In the genomic region with DNA sequence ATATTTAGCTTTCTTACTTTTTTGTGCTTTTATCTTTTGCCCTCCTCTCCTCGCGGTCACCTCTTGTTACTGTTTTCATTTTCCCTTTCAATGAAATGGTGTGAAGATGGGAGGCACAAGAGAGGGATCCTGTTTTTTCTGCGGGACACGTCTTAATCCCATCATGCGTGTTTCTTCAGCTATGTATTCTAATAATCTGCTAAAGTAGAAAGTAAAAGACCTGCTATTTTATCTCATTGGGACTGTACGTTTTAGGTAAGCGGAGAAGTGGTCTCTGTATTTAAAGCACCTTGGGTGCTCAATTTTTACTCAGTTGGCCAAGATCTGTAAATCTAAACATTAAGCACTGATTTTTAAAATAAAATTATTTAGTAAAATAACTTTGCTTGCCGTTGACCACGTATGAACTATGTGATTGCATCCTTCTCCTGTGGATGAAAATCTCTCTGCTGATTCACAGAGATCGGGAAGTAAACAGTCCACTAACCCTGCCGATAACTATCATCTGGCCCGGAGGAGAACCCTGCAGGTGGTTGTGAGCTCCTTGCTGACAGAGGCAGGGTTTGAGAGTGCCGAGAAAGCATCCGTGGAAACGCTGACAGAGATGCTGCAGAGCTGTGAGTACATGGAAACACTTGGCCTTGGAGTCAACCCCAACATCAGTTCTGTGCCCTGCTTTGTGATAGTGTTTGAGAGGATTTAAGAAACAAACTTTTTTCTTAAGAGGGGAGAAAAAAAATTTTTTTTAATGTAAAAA, we compare ENCODE assay signal across 8 cellular contexts. TPM values are rescaled to one million over a fixed set of nuclear protein-coding genes. Genes with fewer than 3 reads are reported as not detected.
DNase-seq lines count a peak whose midpoint lies in the region; ATAC-seq, FAIRE-seq and TF ChIP-seq lines count a peak whose summit lies in the region.

No MANE protein-coding gene starts in this region.

- TSS peak; percentile 60 for BruUV-seq in K562 (replicated peaks; lab: Mats Ljungman, UMichigan)

- peak overlapping the region; percentile 95 for H3K27ac Mint-ChIP-seq in memory B cell

- TF ChIP-seq POLR2A in K562 (conservative IDR thresholded peaks at IDR 0.05): no peak

- no peak for TF ChIP-seq RAD21 in K562 (CRISPR knock-in tag; conservative IDR thresholded peaks at IDR 0.05 in 1 of 2, IDR thresholded peaks at IDR 0.05 in 1 of 2)

- peak overlapping the region; percentile 97 to 99 for H3K9ac ChIP-seq in K562 (ENCODE audit: insufficient read depth in 1 of 2, low read depth in 2 of 2, low read length in 2 of 2)

- TF ChIP-seq CTCF in cardiac muscle cell (IDR thresholded peaks at IDR 0.05; ENCODE audit: low read depth, low read length): no peak
- no peak for TF ChIP-seq CTCF in K562 (IDR thresholded peaks at IDR 0.05 in 2 of 3, conservative IDR thresholded peaks at IDR 0.05 in 1 of 3; ENCODE audit: insufficient read depth in 2 of 3, low read depth in 1 of 3, low read length in 3 of 3)

- H3K79me2 ChIP-seq in K562 (ENCODE audit: control insufficient read depth, insufficient read depth, low read length): peaks cover 21% of the 10 kb centered on the region

- H4K20me1 ChIP-seq in K562 (replicated peaks; ENCODE audit: control insufficient read depth, insufficient read depth, low read length): no peaks in the 10 kb centered on the region

- peaks cover 22% of the 10 kb centered on the region for H3K4me1 Mint-ChIP-seq in memory B cell

- H3K4me3 ChIP-seq in cardiac muscle cell: peak overlapping the region; percentile 78
- H3K4me3 ChIP-seq in K562: peak overlapping the region; percentile 86
- peak overlapping the region; percentile 61 for H3K4me3 ChIP-seq in urinary bladder (ENCODE audit: low read depth, low read length)

- intact Hi-C loops in Right ventricle myocardium inferior (cut with DNase I) (no loop called here), K562 (cut with micrococcal nuclease) (no loop called here)

- peak overlapping the region; percentile 97 for H3K4me2 ChIP-seq in K562 (ENCODE audit: insufficient read depth, low read length)

- H3K4me1 ChIP-seq in cardiac muscle cell (ENCODE audit: low read depth) (peaks cover 9% of the 10 kb centered on the region), K562 (replicated peaks in 1 of 2; ENCODE audit: control insufficient read depth in 2 of 2, insufficient read depth in 2 of 2, low read length in 2 of 2) (peaks cover 33 to 35% of the 10 kb centered on the region in 2 experiments), urinary bladder (ENCODE audit: insufficient read depth) (no peaks in the 10 kb centered on the region)

- peak overlapping the region; percentile 100 for H2AFZ ChIP-seq in K562 (ENCODE audit: low read depth, low read length)

- ATAC-seq in Right ventricle myocardium inferior: no peak
- ATAC-seq in K562: no peak
- ATAC-seq in memory B cell (ENCODE audit: low read depth): no peak
- no peak for ATAC-seq in HG02981 (IDR thresholded peaks at IDR 0.05; ENCODE audit: unreplicated experiment)
- ATAC-seq in GM19324 (IDR thresholded peaks at IDR 0.05; ENCODE audit: low FRiP score, unreplicated experiment): no peak

- POLR2A ChIA-PET in K562 (lab: Yijun Ruan, JAX): interaction anchor here (0.6 to 4.3 kb wide), 25 partner anchors 8 to 273 kb away, joined by 3 to 27 read pairs (median 4); partner anchors contain the start of genes BYSL, MED20 and TOMM6

- H3K9me3 ChIP-seq in cardiac muscle cell (ENCODE audit: low read depth) (no peaks in the 10 kb centered on the region), K562 (replicated peaks; ENCODE audit: control insufficient read depth, insufficient read depth, low read depth, low read length) (no peaks in the 10 kb centered on the region)

- peaks cover 2% of the 10 kb centered on the region for H3K36me3 Mint-ChIP-seq in memory B cell

- H3K4me3 Mint-ChIP-seq in memory B cell: peak overlapping the region; percentile 97

- CTCF ChIA-PET in K562 (lab: Yijun Ruan, JAX; ENCODE audit: low intra/inter-chr PET ratio): interaction anchor here (1.1 kb wide), 1 partner anchor 264 kb away, joined by 4 read pairs; the partner anchor contains the start of gene TOMM6

- H3K9me1 ChIP-seq in K562 (ENCODE audit: control insufficient read depth, insufficient read depth, low read length): no peaks in the 10 kb centered on the region

- in situ Hi-C loops in K562 (cut with MboI): no loop called here

- DNase-seq in cardiac muscle cell (ENCODE audit: low read depth in 1 of 2, low spot score in 1 of 2) (no peak), Right ventricle myocardium inferior (ENCODE audit: missing footprints) (no peak), K562 (ENCODE audit: extremely low read depth in 1 of 4, low spot score in 3 of 4) (peak in 2 of 4 experiments; percentile 34 to 48), memory B cell (ENCODE audit: low spot score in 2 of 2) (no peak), retina (no peak)

- TF ChIP-seq EP300 in K562 (IDR thresholded peaks at IDR 0.05; ENCODE audit: low read length): no peak

- H3K9me3 Mint-ChIP-seq in memory B cell: no peaks in the 10 kb centered on the region

- H3K27me3 Mint-ChIP-seq in memory B cell: no peaks in the 10 kb centered on the region

- H3K27me3 ChIP-seq in cardiac muscle cell: peaks cover 23% of the 10 kb centered on the region
- H3K27me3 ChIP-seq in K562 (ENCODE audit: control insufficient read depth in 2 of 2, insufficient read depth in 2 of 2, low read length in 2 of 2): no peaks in the 10 kb centered on the region

- peaks cover 19% of the 10 kb centered on the region for H3K36me3 ChIP-seq in cardiac muscle cell
- peaks cover 46% of the 10 kb centered on the region for H3K36me3 ChIP-seq in K562 (ENCODE audit: control insufficient read depth, insufficient read depth, low read length)
- peaks cover 2% of the 10 kb centered on the region for H3K36me3 ChIP-seq in urinary bladder (ENCODE audit: insufficient read depth)

- WGBS in K562 (ENCODE audit: insufficient coverage, low coverage, missing lambda C conversion rate): 5% methylated on average over 15 of the region's 15 CpGs
- 12% methylated on average over 15 of the region's 15 CpGs for WGBS in urinary bladder

- H3K27ac ChIP-seq in cardiac muscle cell (peak overlapping the region; percentile 98), K562 (ENCODE audit: extremely low read depth, low read depth, low read length) (peak overlapping the region; percentile 98), urinary bladder (ENCODE audit: low read depth) (no peak overlapping the region)

- FAIRE-seq in K562 (lab: Jason Lieb, UNC): no peak

TF ChIP-seq in K562, 482 proteins besides CTCF, POLR2A, EP300 and RAD21 (continues in another document):
- TF ChIP-seq SOX6 (IDR thresholded peaks at IDR 0.05): 0 out of 2 replicates have a peak, but pooled peaks have one; percentile 12
- no peak for TF ChIP-seq GTF2F1 (IDR thresholded peaks at IDR 0.05; ENCODE audit: low read depth, low read length)
- no peak for TF ChIP-seq U2AF1 (optimal IDR thresholded peaks at IDR 0.05; ENCODE audit: low read depth, low read length)
- peak; percentile 47; the same call in 1 of the 2 replicates for TF ChIP-seq FOSL1 (tag; conservative IDR thresholded peaks at IDR 0.05)
- no peak for TF ChIP-seq CHD1 (IDR thresholded peaks at IDR 0.05; ENCODE audit: low read length)
- TF ChIP-seq, protein P1, sequence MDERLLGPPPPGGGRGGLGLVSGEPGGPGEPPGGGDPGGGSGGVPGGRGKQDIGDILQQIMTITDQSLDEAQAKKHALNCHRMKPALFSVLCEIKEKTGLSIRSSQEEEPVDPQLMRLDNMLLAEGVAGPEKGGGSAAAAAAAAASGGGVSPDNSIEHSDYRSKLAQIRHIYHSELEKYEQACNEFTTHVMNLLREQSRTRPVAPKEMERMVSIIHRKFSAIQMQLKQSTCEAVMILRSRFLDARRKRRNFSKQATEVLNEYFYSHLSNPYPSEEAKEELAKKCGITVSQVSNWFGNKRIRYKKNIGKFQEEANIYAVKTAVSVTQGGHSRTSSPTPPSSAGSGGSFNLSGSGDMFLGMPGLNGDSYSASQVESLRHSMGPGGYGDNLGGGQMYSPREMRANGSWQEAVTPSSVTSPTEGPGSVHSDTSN (CRISPR knock-in tag; IDR thresholded peaks at IDR 0.05; ENCODE audit: low read depth): no peak
- TF ChIP-seq, protein P1 (tag; conservative IDR thresholded peaks at IDR 0.05; ENCODE audit: low read depth): no peak; the same call in 1 of the 2 replicates
- peak; percentile 3 for TF ChIP-seq RBM25 (IDR thresholded peaks at IDR 0.05; ENCODE audit: low read depth, low read length, severe bottlenecking)
- 0 out of 2 replicates have a peak, but pooled peaks have one; percentile 5 for TF ChIP-seq MXI1 (IDR thresholded peaks at IDR 0.05; ENCODE audit: low read depth, low read length)

RNA-seq across cellular contexts. Expression of gene TAF8, which starts 0.8 kb away (rescaled TPM):
- total RNA-seq in cardiac muscle cell: 26.7 and 31.6 TPM in 2 replicates
- polyA plus RNA-seq in cardiac muscle cell: 18.3 and 25.8 TPM in 2 replicates
- total RNA-seq in Right ventricle myocardium inferior: 31.5 TPM
- total RNA-seq in K562 (2011; cell fraction: chromatin; rRNA removed; ENCODE audit: low replicate concordance): 128 and 137 TPM in 2 replicates
- 89.7 and 95.9 TPM in 2 replicates for total RNA-seq in K562 (2011; cell fraction: nucleolus; rRNA removed)
- 111 and 145 TPM in 2 replicates for total RNA-seq in K562 (2011; cell fraction: nucleoplasm; rRNA removed)
- 37.8 and 45.6 TPM in 2 replicates for total RNA-seq in K562 (2014; rRNA removed)
- total RNA-seq in K562 (2014; rRNA removed; fragmentation: Illumina TruSeq; extraction: Trizol): 41.0 and 43.8 TPM in 2 replicates
- 29.4 and 32.3 TPM in 2 replicates for total RNA-seq in K562 (2015; rRNA removed; fragmentation: Illumina TruSeq; extraction: Trizol)
- 49.1 and 51.4 TPM in 2 replicates for total RNA-seq in K562 (2021)
- 52.8 and 57.2 TPM in 2 replicates for polyA plus RNA-seq in K562 (2011; rRNA removed)
- polyA plus RNA-seq in K562 (2011; cell fraction: cytosol; rRNA removed): 58.0 and 76.8 TPM in 2 replicates
- polyA plus RNA-seq in K562 (2011; cell fraction: nucleus; rRNA removed): 33.2 and 40.6 TPM in 2 replicates
- polyA plus RNA-seq in K562 (2012): 24.5 and 33.6 TPM in 2 replicates
- 49.2 and 52.6 TPM in 2 replicates for polyA plus RNA-seq in K562 (2014; fragmentation: Illumina TruSeq; extraction: Trizol)
- 10 to 100 TPM; 58.9 to 84.0 TPM for polyA plus RNA-seq in K562 (2014; fragmentation: Nextera tagmentation; extraction: Ambion mirVana)
- polyA plus RNA-seq in K562 (2014; rRNA removed): 57.1 and 60.3 TPM in 2 replicates
- polyA minus RNA-seq in K562 (2011; rRNA and poly(A)+ RNA removed): 89.5 and 117 TPM in 2 replicates
- polyA minus RNA-seq in K562 (2011; cell fraction: cytosol; rRNA and poly(A)+ RNA removed): 30.9 and 35.3 TPM in 2 replicates
- polyA minus RNA-seq in K562 (2011; cell fraction: nucleus; rRNA and poly(A)+ RNA removed): 37.0 and 60.9 TPM in 2 replicates
- total RNA-seq in urinary bladder: 18.1 TPM
- 13.4 TPM for polyA plus RNA-seq in urinary bladder
